ENCODE assay signal across 8 cellular contexts in genomic region chr4:146095091-146095690, GRCh38.
DNase-seq lines count a peak whose midpoint lies in the region; ATAC-seq, FAIRE-seq and TF ChIP-seq lines count a peak whose summit lies in the region.

No MANE protein-coding gene starts in this region.

- FAIRE-seq in keratinocyte (lab: Jason Lieb, UNC) = peak; percentile 39

- no peak for TF ChIP-seq EP300 in upper lobe of left lung (IDR thresholded peaks at IDR 0.05)

- H3K36me3 ChIP-seq in A673 (ENCODE audit: insufficient read depth, low read length, poor library complexity, severe bottlenecking) (no peaks in the 10 kb centered on the region), DND-41 (ENCODE audit: insufficient read depth, low read length) (no peaks in the 10 kb centered on the region), adipocyte (ENCODE audit: control insufficient read depth, insufficient read depth, low read length, severe bottlenecking) (no peaks in the 10 kb centered on the region), keratinocyte (ENCODE audit: control insufficient read depth in 2 of 2, extremely low read depth in 1 of 2, insufficient read depth in 2 of 2, low read length in 2 of 2) (no peaks in the 10 kb centered on the region), upper lobe of left lung (no peaks in the 10 kb centered on the region)

- H3K79me2 ChIP-seq in DND-41 (ENCODE audit: insufficient read depth, low read length) (no peaks in the 10 kb centered on the region), keratinocyte (ENCODE audit: control insufficient read depth, insufficient read depth, low read length) (no peaks in the 10 kb centered on the region)

- CTCF ChIA-PET in A673 (lab: Charles Lee) = interaction anchor here (0.5 to 1.2 kb wide), 6 partner anchors 12 to 1509 kb away, joined by 3 to 5 read pairs (median 4); no protein-coding TSS in a partner anchor

- intact Hi-C loops in A673 (cut with micrococcal nuclease; ENCODE audit: unreplicated experiment) = loop anchor here (10.0 kb wide), 1 partner anchor 240 kb away; no protein-coding TSS in a partner anchor

- ATAC-seq in DND-41 (ENCODE audit: insufficient read depth, low read depth) (no peak), upper lobe of left lung (ENCODE audit: low FRiP score in 2 of 2) (no peak)

- WGBS in upper lobe of left lung, 2 donors = 55 to 58% methylated on average over 4 of the region's 4 CpGs

- TF ChIP-seq CTCF in A673 (conservative IDR thresholded peaks at IDR 0.05; ENCODE audit: low read depth, low read length) = peak; percentile 88
- TF ChIP-seq CTCF in DND-41 (IDR thresholded peaks at IDR 0.05; ENCODE audit: borderline replicate concordance, extremely low read depth, low read length, poor library complexity, severe bottlenecking) = peak; percentile 79
- peak; percentile 54 to 73 (median 71) for TF ChIP-seq CTCF in keratinocyte (optimal IDR thresholded peaks at IDR 0.05 in 1 of 3, IDR thresholded peaks at IDR 0.05 in 1 of 3, conservative IDR thresholded peaks at IDR 0.05 in 1 of 3; ENCODE audit: extremely low read depth in 1 of 3, insufficient read depth in 2 of 3, low read length in 3 of 3)
- peak; percentile 44 to 64 (median 60) for TF ChIP-seq CTCF in upper lobe of left lung (IDR thresholded peaks at IDR 0.05)

- H3K9me1 ChIP-seq in keratinocyte (ENCODE audit: control insufficient read depth, extremely low read depth, insufficient read depth, low read length) = no peaks in the 10 kb centered on the region

- H3K27ac ChIP-seq in A673 (ENCODE audit: low read depth, low read length, poor library complexity, severe bottlenecking) = no peak overlapping the region
- no peak overlapping the region for H3K27ac ChIP-seq in DND-41 (ENCODE audit: low read length)
- H3K27ac ChIP-seq in keratinocyte (ENCODE audit: control insufficient read depth, insufficient read depth, low read length) = no peak overlapping the region
- H3K27ac ChIP-seq in upper lobe of left lung = no peak overlapping the region

- no TSS peak for BruUV-seq in A673 (replicated peaks; lab: Mats Ljungman, UMichigan)

- H3K4me2 ChIP-seq in DND-41 (ENCODE audit: insufficient read depth, low read length) = no peak overlapping the region
- H3K4me2 ChIP-seq in keratinocyte (ENCODE audit: control insufficient read depth, extremely low read depth, insufficient read depth, low read depth, low read length) = no peak overlapping the region

- H2AFZ ChIP-seq in DND-41 (ENCODE audit: low read depth, low read length) = no peak overlapping the region
- H2AFZ ChIP-seq in keratinocyte (ENCODE audit: control insufficient read depth, low read length) = no peak overlapping the region

- dilution Hi-C loops in keratinocyte (cut with MboI; ENCODE audit: extremely low pct_ligation_motif_present, low sequenced_read_pairs) = no loop called here

- H3K4me3 ChIP-seq in A673 (ENCODE audit: low read depth, low read length, poor library complexity, severe bottlenecking) (no peak overlapping the region), DND-41 (ENCODE audit: low read depth in 1 of 2, low read length in 2 of 2) (no peak overlapping the region), adipocyte (ENCODE audit: low read length) (no peak overlapping the region), keratinocyte (ENCODE audit: control insufficient read depth in 2 of 3, extremely low read depth in 1 of 3, insufficient read depth in 2 of 3, low read depth in 1 of 3, low read length in 3 of 3) (no peak overlapping the region), upper lobe of left lung (no peak overlapping the region)

- no peaks in the 10 kb centered on the region for H4K20me1 ChIP-seq in DND-41 (ENCODE audit: insufficient read depth, low read length)
- H4K20me1 ChIP-seq in keratinocyte (ENCODE audit: control insufficient read depth, extremely low read depth, insufficient read depth, low read length) = no peaks in the 10 kb centered on the region

- H3K9ac ChIP-seq in DND-41 (ENCODE audit: low read depth, low read length) (no peak overlapping the region), adipocyte (ENCODE audit: low read length) (no peak overlapping the region), keratinocyte (ENCODE audit: control insufficient read depth, extremely low read depth, insufficient read depth, low read length) (no peak overlapping the region)

- TF ChIP-seq POLR2A in upper lobe of left lung (IDR thresholded peaks at IDR 0.05) = no peak

- POLR2A ChIA-PET in A673 (lab: Charles Lee; ENCODE audit: low non-redundant PET) = no interaction called here

- H3K9me3 ChIP-seq in A673 (ENCODE audit: low read depth, low read length, poor library complexity, severe bottlenecking) (no peaks in the 10 kb centered on the region), DND-41 (ENCODE audit: insufficient read depth, low read length, severe bottlenecking) (no peaks in the 10 kb centered on the region), adipocyte (ENCODE audit: control insufficient read depth, low read length) (peaks cover under 1% of the 10 kb centered on the region), keratinocyte (ENCODE audit: control insufficient read depth, low read depth, low read length) (no peaks in the 10 kb centered on the region), upper lobe of left lung (no peaks in the 10 kb centered on the region)

- DNase-seq in A673 (ENCODE audit: low spot score) = peak; percentile 68
- peak; percentile 17 for DNase-seq in DND-41
- peak; percentile 61 for DNase-seq in NAMALWA (ENCODE audit: low spot score)
- peak; percentile 84 for DNase-seq in adipocyte (ENCODE audit: low read depth)
- DNase-seq in keratinocyte (ENCODE audit: low read depth, low spot score) = no peak
- DNase-seq in upper lobe of left lung = no peak
- no peak for DNase-seq in GDM1 (lab: John Stamatoyannopoulos, UW)
- DNase-seq in NCI-H187 treated with DMSO at 0.1 percent for 48 hours (lab: John Stamatoyannopoulos, UW) = no peak

- H3K27me3 ChIP-seq in A673 (replicated peaks; ENCODE audit: insufficient read depth, low read depth, low read length, poor library complexity) = no peaks in the 10 kb centered on the region
- no peaks in the 10 kb centered on the region for H3K27me3 ChIP-seq in DND-41 (ENCODE audit: insufficient read depth, low read length, poor library complexity)
- no peaks in the 10 kb centered on the region for H3K27me3 ChIP-seq in adipocyte (replicated peaks; ENCODE audit: control insufficient read depth, insufficient read depth, low read length)
- no peaks in the 10 kb centered on the region for H3K27me3 ChIP-seq in keratinocyte (ENCODE audit: control insufficient read depth, extremely low read depth, insufficient read depth, low read length)
- no peaks in the 10 kb centered on the region for H3K27me3 ChIP-seq in upper lobe of left lung

- no peaks in the 10 kb centered on the region for H3K4me1 ChIP-seq in A673 (ENCODE audit: insufficient read depth, low read length, poor library complexity, severe bottlenecking)
- H3K4me1 ChIP-seq in DND-41 (ENCODE audit: insufficient read depth, low read length) = no peaks in the 10 kb centered on the region
- peaks cover 31% of the 10 kb centered on the region for H3K4me1 ChIP-seq in adipocyte (ENCODE audit: control insufficient read depth, insufficient read depth, low read length)
- no peaks in the 10 kb centered on the region for H3K4me1 ChIP-seq in keratinocyte (ENCODE audit: control insufficient read depth, extremely low read depth, insufficient read depth, low read length)
- no peaks in the 10 kb centered on the region for H3K4me1 ChIP-seq in upper lobe of left lung

Comparison
In these comparisons a context has a peak if more than half of its experiments do, and no peak if none do; other contexts are left out.
1. DNase-seq: peak in A673 (single experiment), DND-41 (single experiment), NAMALWA (single experiment) and adipocyte (single experiment); none in keratinocyte (single experiment), upper lobe of left lung (0 of 2), GDM1 (single experiment) and NCI-H187 treated with DMSO at 0.1 percent for 48 hours (single experiment).
2. Peak in every context shown above with its lines, with median percentiles within 50 percentile points of each other: CTCF ChIP-seq.